Comparison of ENCODE assay signal across 20 cellular contexts in the genomic region with DNA sequence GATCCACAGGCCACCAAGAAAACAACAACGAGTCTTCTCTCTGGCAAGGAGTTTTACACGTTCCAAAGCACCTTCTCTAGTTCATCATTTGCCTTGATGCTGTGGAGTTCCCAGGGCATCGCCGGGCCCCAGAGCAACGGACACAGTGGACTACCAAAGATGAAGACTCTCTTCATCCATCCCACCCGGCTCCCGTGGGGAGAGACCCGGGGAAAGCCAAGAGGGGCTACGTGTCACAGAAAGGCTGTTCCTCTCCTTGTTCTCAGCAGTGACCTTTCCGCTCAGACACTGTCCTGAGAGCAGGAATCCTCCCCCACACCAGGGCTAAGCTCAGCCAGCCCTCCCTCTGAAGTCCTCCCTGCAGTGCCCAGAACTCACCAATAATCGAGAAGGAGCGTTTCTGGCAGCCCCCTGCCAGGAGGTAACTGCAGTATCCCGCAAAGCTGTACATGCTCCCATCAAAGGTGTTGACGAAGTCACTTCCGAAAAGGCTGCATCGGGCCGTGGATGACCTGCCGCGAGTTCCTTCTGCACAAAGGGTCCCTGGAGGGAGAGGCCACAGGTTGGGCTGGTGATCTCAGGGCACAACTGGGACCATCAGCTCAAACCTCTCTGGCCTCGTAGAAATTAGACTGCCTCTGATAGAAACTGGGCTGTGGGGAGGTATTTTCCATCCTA. TPM values are rescaled to one million over a fixed set of nuclear protein-coding genes. Genes with fewer than 3 reads are reported as not detected.
DNase-seq lines count a peak whose midpoint lies in the region; ATAC-seq and TF ChIP-seq lines count a peak whose summit lies in the region.
"Had no signal": no experiment of that assay in that cellular context is flagged by ENCODE, and none has a peak within 500 bp of the region (broad histone marks: within the 10 kb centered on the region; RNA-seq: fewer than 3 reads in every experiment).

No MANE protein-coding gene starts in this region.

- H3K27ac ChIP-seq in right cardiac atrium (ENCODE audit: low read length) (peak overlapping the region; percentile 22), vagina (no peak overlapping the region)
- no peak overlapping the region for H3K27ac ChIP-seq in effector memory CD4-positive, alpha-beta T cell (ENCODE audit: insufficient read depth, low read length, poor library complexity, severe bottlenecking)
- H3K27ac ChIP-seq: colonic mucosa, SJSA1 had no signal

- peak overlapping the region; percentile 53 for H3K4me3 ChIP-seq in right cardiac atrium (ENCODE audit: low read length)
- peak overlapping the region; percentile 28 to 31 for H3K4me3 ChIP-seq in vagina
- no peak overlapping the region for H3K4me3 ChIP-seq in effector memory CD4-positive, alpha-beta T cell (ENCODE audit: insufficient read depth, low read depth, low read length, poor library complexity, severe bottlenecking)
- H3K4me3 ChIP-seq: colonic mucosa, SJSA1, skin epidermis had no signal

- TF ChIP-seq POLR2A in vagina (IDR thresholded peaks at IDR 0.05) = no peak

- WGBS in right cardiac atrium = 63% methylated on average over 20 of the region's 20 CpGs

- H3K9me3 ChIP-seq in right cardiac atrium (ENCODE audit: control insufficient read depth, low read length) (no peaks in the 10 kb centered on the region), vagina (no peaks in the 10 kb centered on the region)
- no peaks in the 10 kb centered on the region for H3K9me3 ChIP-seq in effector memory CD4-positive, alpha-beta T cell (ENCODE audit: control insufficient read depth, low read length)
- H3K9me3 ChIP-seq: colonic mucosa, left lung, SJSA1 had no signal

- H3K36me3 ChIP-seq in vagina = no peaks in the 10 kb centered on the region
- H3K36me3 ChIP-seq in effector memory CD4-positive, alpha-beta T cell (ENCODE audit: control insufficient read depth, insufficient read depth, low read length) = no peaks in the 10 kb centered on the region
- H3K36me3 ChIP-seq: colonic mucosa, left lung, SJSA1 had no signal

- no peaks in the 10 kb centered on the region for H3K27me3 ChIP-seq in right cardiac atrium (ENCODE audit: control insufficient read depth, insufficient read depth)
- no peaks in the 10 kb centered on the region for H3K27me3 ChIP-seq in vagina
- no peaks in the 10 kb centered on the region for H3K27me3 ChIP-seq in effector memory CD4-positive, alpha-beta T cell (replicated peaks; ENCODE audit: control insufficient read depth, insufficient read depth, low read length, poor library complexity, severe bottlenecking)
- H3K27me3 ChIP-seq: colonic mucosa, left lung, SJSA1 had no signal

- intact Hi-C loops in right cardiac atrium (cut with DNase I) = loop anchor here in 2 of 4 donors (5.0 kb wide), 2 partner anchors 39 to 51 kb away; no protein-coding TSS in a partner anchor
- intact Hi-C loops in cardiac septum (cut with DNase I) = loop anchor here (5.0 kb wide), 1 partner anchor 44 kb away; no protein-coding TSS in a partner anchor
- intact Hi-C loops in posterior vena cava (cut with DNase I) = no loop called here
- intact Hi-C loops in vagina (cut with DNase I) = no loop called here

- H3K4me1 ChIP-seq in right cardiac atrium (ENCODE audit: control insufficient read depth, insufficient read depth, low read length) = no peaks in the 10 kb centered on the region
- H3K4me1 ChIP-seq in vagina = no peaks in the 10 kb centered on the region
- no peaks in the 10 kb centered on the region for H3K4me1 ChIP-seq in effector memory CD4-positive, alpha-beta T cell (ENCODE audit: control insufficient read depth, insufficient read depth, low read length, poor library complexity, severe bottlenecking)
- H3K4me1 ChIP-seq: colonic mucosa had no signal

- DNase-seq in right cardiac atrium (peak in 1 of 3 donors; percentile 35), cardiac septum (ENCODE audit: low spot score) (no peak), left lobe of liver (ENCODE audit: low spot score) (peak; percentile 37), posterior vena cava (ENCODE audit: low spot score) (peak; percentile 78), vagina (ENCODE audit: extremely low spot score in 2 of 2) (no peak)
- DNase-seq in effector memory CD4-positive, alpha-beta T cell = no peak
- DNase-seq: activated CD8-positive, alpha-beta T cell treated with anti-CD3 and anti-CD28 coated beads, Interleukin-2, amount 10 ng/mL, durations not matched to agents 7 days and 5 days; colonic mucosa; COR-L47; GDM1; left lung; NCI-H1694 treated with DMSO at 0.1 percent for 48 hours; NCI-H526; stimulated activated CD4-positive, alpha-beta T cell treated with anti-CD3 and anti-CD28 coated beads, Interleukin-1b, Interleukin-23, amount 100 ng/mL, for 48 hours had no signal

- no peak for ATAC-seq in right cardiac atrium
- ATAC-seq in left lobe of liver = no peak
- ATAC-seq in HG03095 (IDR thresholded peaks at IDR 0.05; ENCODE audit: unreplicated experiment) = no peak
- ATAC-seq in GM18867 (IDR thresholded peaks at IDR 0.05; ENCODE audit: unreplicated experiment) = no peak
- ATAC-seq: activated CD8-positive, alpha-beta T cell treated with anti-CD3 and anti-CD28 coated beads, Interleukin-2, amount 10 ng/mL, durations not matched to agents 7 days and 5 days; left lung had no signal

- no peak for TF ChIP-seq CTCF in vagina (IDR thresholded peaks at IDR 0.05)

RNA-seq across cellular contexts. Expression of gene VWF, which starts 3.5 kb away (rescaled TPM):
- 100 to 1,000 TPM; 144 to 388 (median 269) TPM for total RNA-seq in right cardiac atrium
- 181 TPM for polyA plus RNA-seq in right cardiac atrium
- total RNA-seq in cardiac septum = 350 TPM
- 6.4 TPM for total RNA-seq in left lobe of liver
- 100 to 1,000 TPM; 366 to 375 TPM for total RNA-seq in posterior vena cava
- total RNA-seq in vagina = 334 TPM
- total RNA-seq: A673; activated CD8-positive, alpha-beta T cell treated with anti-CD3 and anti-CD28 coated beads, Interleukin-2, amount 10 ng/mL, durations not matched to agents 7 days and 5 days had no signal
- polyA plus RNA-seq: neural cell had no signal

Comparison
In these comparisons a context has a peak if more than half of its experiments do, and no peak if none do; other contexts are left out.
1. DNase-seq: peak in left lobe of liver (single experiment) and posterior vena cava (single experiment); none in cardiac septum (single experiment), vagina (0 of 2) and effector memory CD4-positive, alpha-beta T cell (0 of 3).
2. RNA of gene VWF, which starts 3.5 kb away (total RNA-seq): 366 to 375 TPM in posterior vena cava, 350 TPM in cardiac septum (single experiment), 334 TPM in vagina (single experiment) and 144 to 388 TPM in right cardiac atrium; 6.4 TPM in left lobe of liver (single experiment); every median in the first group is over 10 times any median in the second.